In genomic region chr12:5499566-5500325, GRCh38 we compare ENCODE assay signal across 21 cellular contexts.
DNase-seq lines count a peak whose midpoint lies in the region; ATAC-seq and TF ChIP-seq lines count a peak whose summit lies in the region.
"Had no signal": no experiment of that assay in that cellular context is flagged by ENCODE, and none has a peak within 500 bp of the region (broad histone marks: within the 10 kb centered on the region; RNA-seq: fewer than 3 reads in every experiment).

No MANE protein-coding gene starts in this region.

- peak overlapping the region; percentile 97 for H2AK5ac ChIP-seq in IMR-90 (ENCODE audit: low read depth, low read length)

- peak overlapping the region; percentile 49 to 80 for H4K8ac ChIP-seq in IMR-90 (ENCODE audit: low read depth in 2 of 2, low read length in 2 of 2)

- H2AFZ ChIP-seq in IMR-90 (replicated peaks; ENCODE audit: low read length, poor library complexity) = no peak overlapping the region

- peak overlapping the region; percentile 65 for H2AK9ac ChIP-seq in IMR-90 (replicated peaks; ENCODE audit: low read depth, low read length, poor library complexity)

- H3K27me3 ChIP-seq in IMR-90 (ENCODE audit: control insufficient read depth, insufficient read depth, low read length) (no peaks in the 10 kb centered on the region), duodenal mucosa (ENCODE audit: control insufficient read depth in 1 of 2, insufficient read depth in 2 of 2, low read length in 2 of 2) (no peaks in the 10 kb centered on the region), SJCRH30 (no peaks in the 10 kb centered on the region), upper lobe of right lung (no peaks in the 10 kb centered on the region)
- H3K27me3 ChIP-seq: tibial nerve had no signal

- H3K79me1 ChIP-seq in IMR-90 (ENCODE audit: low read depth in 1 of 2, low read length in 2 of 2) = peaks cover 29 to 68% of the 10 kb centered on the region in 2 experiments

- TF ChIP-seq RAD21 in IMR-90 (IDR thresholded peaks at IDR 0.05; ENCODE audit: low read length) = no peak

- peak overlapping the region; percentile 66; the same call in 2 of the 3 replicates for H2BK15ac ChIP-seq in IMR-90 (ENCODE audit: low read depth, low read length)

- H4K91ac ChIP-seq in IMR-90 (ENCODE audit: insufficient read depth, low read depth, low read length) = peak overlapping the region; percentile 94

- in situ Hi-C loops in IMR-90 (cut with MboI; ENCODE audit: low sequenced_read_pairs) = no loop called here

- peaks cover 15% of the 10 kb centered on the region; the same call in 1 of the 2 replicates for H4K20me1 ChIP-seq in IMR-90 (ENCODE audit: insufficient read depth, low read length)

- peak overlapping the region; percentile 91 for H2BK20ac ChIP-seq in IMR-90 (ENCODE audit: low read depth, low read length)

- H3K9ac ChIP-seq in IMR-90 (ENCODE audit: low read depth, low read length) (no peak overlapping the region), duodenal mucosa (ENCODE audit: low read depth in 1 of 2, low read length in 2 of 2) (peak overlapping the region in 1 of 2 donors; percentile 14)
- H3K9ac ChIP-seq: SK-N-SH had no signal

- peak overlapping the region; percentile 93 for H3K23ac ChIP-seq in IMR-90 (ENCODE audit: low read depth, low read length)

- H3K9me3 ChIP-seq in IMR-90 (ENCODE audit: control insufficient read depth, insufficient read depth, low read length) = no peaks in the 10 kb centered on the region
- no peaks in the 10 kb centered on the region for H3K9me3 ChIP-seq in duodenal mucosa (ENCODE audit: control insufficient read depth in 1 of 2, low read length in 2 of 2)
- H3K9me3 ChIP-seq in SJCRH30 (replicated peaks) = no peaks in the 10 kb centered on the region
- no peaks in the 10 kb centered on the region for H3K9me3 ChIP-seq in upper lobe of right lung
- H3K9me3 ChIP-seq: SK-N-SH, tibial nerve had no signal

- H4K5ac ChIP-seq in IMR-90 (ENCODE audit: low read depth, low read length) = peak overlapping the region; percentile 54

- no TSS peak for BruUV-seq in IMR-90 (replicated peaks; lab: Mats Ljungman, UMichigan)

- H3K4me1 ChIP-seq in IMR-90 (ENCODE audit: control insufficient read depth, insufficient read depth, low read length) (peaks cover 39% of the 10 kb centered on the region), duodenal mucosa (ENCODE audit: control insufficient read depth in 1 of 2, insufficient read depth in 2 of 2, low read length in 2 of 2) (peaks cover 72 to 82% of the 10 kb centered on the region in 2 donors), SJCRH30 (peaks cover 9% of the 10 kb centered on the region; the same call in 1 of the 2 replicates), upper lobe of right lung (no peaks in the 10 kb centered on the region)

- no peak for TF ChIP-seq POLR2A in IMR-90 (IDR thresholded peaks at IDR 0.05; ENCODE audit: low read depth, low read length)

- H3K18ac ChIP-seq in IMR-90 (ENCODE audit: low read depth, low read length) = peak overlapping the region; percentile 95

- ATAC-seq in IMR-90 (ENCODE audit: low read depth) (peak; percentile 92), upper lobe of right lung (no peak)
- ATAC-seq: Panc1 had no signal

- dilution Hi-C loops in IMR-90 (cut with HindIII; ENCODE audit: low sequenced_read_pairs, unreplicated experiment) = no loop called here

- intact Hi-C loops in IMR-90 (cut with micrococcal nuclease) = loop anchor here (10.0 kb wide), 1 partner anchor 785 kb away; no protein-coding TSS in a partner anchor
- intact Hi-C loops in upper lobe of right lung (cut with DNase I) = no loop called here

- H3K36me3 ChIP-seq in IMR-90 (ENCODE audit: control insufficient read depth, insufficient read depth, low read length) (peaks cover 3% of the 10 kb centered on the region; the same call in 1 of the 2 replicates), duodenal mucosa (ENCODE audit: control insufficient read depth in 1 of 2, insufficient read depth in 2 of 2, low read length in 2 of 2) (no peaks in the 10 kb centered on the region), SJCRH30 (0 out of 2 replicates have a peak, but pooled peaks cover under 1% of the 10 kb centered on the region), upper lobe of right lung (no peaks in the 10 kb centered on the region)
- H3K36me3 ChIP-seq: tibial nerve had no signal

- H3K4ac ChIP-seq in IMR-90 (ENCODE audit: low read depth, low read length) = peak overlapping the region; percentile 94

- H2BK5ac ChIP-seq in IMR-90 (ENCODE audit: low read depth, low read length, poor library complexity, severe bottlenecking) = peak overlapping the region; percentile 97

- peak overlapping the region; percentile 8; the same call in 1 of the 2 replicates for H3K4me2 ChIP-seq in IMR-90 (ENCODE audit: low read depth, low read length)
- H3K4me2 ChIP-seq: SK-N-SH had no signal

- no peak overlapping the region for H3K4me3 ChIP-seq in AG10803 (ENCODE audit: low read length)
- H3K4me3 ChIP-seq in IMR-90 (ENCODE audit: insufficient read depth, low read depth, low read length) = no peak overlapping the region
- H3K4me3 ChIP-seq in duodenal mucosa (ENCODE audit: low read depth in 1 of 2, low read length in 2 of 2) = no peak overlapping the region
- H3K4me3 ChIP-seq in SJCRH30 = no peak overlapping the region
- no peak overlapping the region for H3K4me3 ChIP-seq in upper lobe of right lung
- H3K4me3 ChIP-seq: tibial nerve had no signal

- POLR2A ChIA-PET in IMR-90 (lab: Charles Lee; ENCODE audit: unreplicated experiment) = interaction anchor here (0.6 kb wide), 1 partner anchor 22 kb away, joined by 23 read pairs; no protein-coding TSS in a partner anchor

- H3K14ac ChIP-seq in IMR-90 (replicated peaks; ENCODE audit: low read depth, low read length) = peak overlapping the region; percentile 78

- TF ChIP-seq CTCF in AG10803 (conservative IDR thresholded peaks at IDR 0.05; ENCODE audit: low read length) (no peak), IMR-90 (conservative IDR thresholded peaks at IDR 0.05; ENCODE audit: low read depth, low read length) (no peak), upper lobe of right lung (IDR thresholded peaks at IDR 0.05) (no peak)

- CTCF ChIA-PET in IMR-90 (lab: Yijun Ruan, JAX) = interaction anchor here (0.5 to 1.3 kb wide), 2 partner anchors 8 to 149 kb away, joined by 3 read pairs; no protein-coding TSS in a partner anchor

- H2BK120ac ChIP-seq in IMR-90 (ENCODE audit: low read depth, low read length) = peak overlapping the region; percentile 93

- H3K27ac ChIP-seq in IMR-90 (ENCODE audit: insufficient read depth, low read length) = peak overlapping the region; percentile 95
- peak overlapping the region; percentile 53 for H3K27ac ChIP-seq in duodenal mucosa (ENCODE audit: low read depth, low read length)
- H3K27ac ChIP-seq in SJCRH30 = no peak overlapping the region
- no peak overlapping the region for H3K27ac ChIP-seq in upper lobe of right lung

- peaks cover 42% of the 10 kb centered on the region for H3K9me1 ChIP-seq in IMR-90 (ENCODE audit: insufficient read depth, low read length)

- WGBS in IMR-90 (ENCODE audit: extremely low coverage in 2 of 2, insufficient read length in 1 of 2), 2 experiments = 13% methylated on average over 2 of the region's 9 CpGs; no CpG with 5 or more reads in 1 of the 2 experiments

- H3K56ac ChIP-seq in IMR-90 (ENCODE audit: extremely low read depth, insufficient read depth, low read length) = peak overlapping the region; percentile 55; the same call in 1 of the 2 replicates

- peak; percentile 98 for DNase-seq in AG10803 (ENCODE audit: low read depth)
- peak; percentile 97 for DNase-seq in IMR-90
- DNase-seq in non-pigmented ciliary epithelial cell (ENCODE audit: low read depth) = peak; percentile 30
- no peak for DNase-seq in activated CD4-positive, alpha-beta T cell treated with anti-CD3 and anti-CD28 coated beads, Interleukin-2, amount 50 U/mL, for 1 hour
- no peak for DNase-seq in SJCRH30
- no peak for DNase-seq in upper lobe of right lung
- DNase-seq in NK-92 (lab: John Stamatoyannopoulos, UW; ENCODE audit: unreplicated experiment) = no peak
- DNase-seq: activated CD4-positive, CD25-positive, alpha-beta regulatory T cell treated with anti-CD3 and anti-CD28 coated beads, Interleukin-2, amount 50 U/mL, for 72 hours; activated naive CD8-positive, alpha-beta T cell treated with anti-CD3 and anti-CD28 coated beads, Interleukin-2, amount 10 ng/mL, durations not matched to agents 7 days and 5 days; caudate nucleus; effector memory CD4-positive, alpha-beta T cell; Karpas-422; kidney; NCI-H1436; NCI-H82; SK-N-SH; stimulated activated naive CD4-positive, alpha-beta T cell; T-helper 9 cell had no signal

TF ChIP-seq in IMR-90, 13 proteins besides CTCF, POLR2A, EP300 and RAD21:
- peak; percentile 70 for TF ChIP-seq RCOR1 (IDR thresholded peaks at IDR 0.05; ENCODE audit: insufficient replicate concordance, low read length)
- TF ChIP-seq SMC3 (IDR thresholded peaks at IDR 0.05; ENCODE audit: low read depth, low read length) = 0 out of 2 replicates have a peak, but pooled peaks have one; percentile 11
- TF ChIP-seq FOS (IDR thresholded peaks at IDR 0.05; ENCODE audit: low read depth, low read length) = peak; percentile 69
- no peak for TF ChIP-seq CHD1 (IDR thresholded peaks at IDR 0.05; ENCODE audit: low read depth, low read length)
- TF ChIP-seq, protein P1, sequence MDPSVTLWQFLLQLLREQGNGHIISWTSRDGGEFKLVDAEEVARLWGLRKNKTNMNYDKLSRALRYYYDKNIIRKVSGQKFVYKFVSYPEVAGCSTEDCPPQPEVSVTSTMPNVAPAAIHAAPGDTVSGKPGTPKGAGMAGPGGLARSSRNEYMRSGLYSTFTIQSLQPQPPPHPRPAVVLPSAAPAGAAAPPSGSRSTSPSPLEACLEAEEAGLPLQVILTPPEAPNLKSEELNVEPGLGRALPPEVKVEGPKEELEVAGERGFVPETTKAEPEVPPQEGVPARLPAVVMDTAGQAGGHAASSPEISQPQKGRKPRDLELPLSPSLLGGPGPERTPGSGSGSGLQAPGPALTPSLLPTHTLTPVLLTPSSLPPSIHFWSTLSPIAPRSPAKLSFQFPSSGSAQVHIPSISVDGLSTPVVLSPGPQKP (IDR thresholded peaks at IDR 0.05; ENCODE audit: borderline replicate concordance, low read depth, low read length) = no peak
- TF ChIP-seq BHLHE40 (IDR thresholded peaks at IDR 0.05; ENCODE audit: low read depth, low read length) = peak; percentile 80; the same call in 1 of the 2 replicates
- TF ChIP-seq CEBPB (IDR thresholded peaks at IDR 0.05; ENCODE audit: low read depth, low read length) = peak; percentile 50; the same call in 1 of the 2 replicates
- TF ChIP-seq NFE2L2 (IDR thresholded peaks at IDR 0.05; ENCODE audit: low read depth, low read length) = no peak
- peak; percentile 55; the same call in 1 of the 2 replicates for TF ChIP-seq MXI1 (IDR thresholded peaks at IDR 0.05; ENCODE audit: borderline replicate concordance, low read depth, low read length)

Comparison
In these comparisons a context has a peak if more than half of its experiments do, and no peak if none do; other contexts are left out.
1. DNase-seq: peak in AG10803 (single experiment), IMR-90 (single experiment) and non-pigmented ciliary epithelial cell (single experiment); none in activated CD4-positive, alpha-beta T cell treated with anti-CD3 and anti-CD28 coated beads, Interleukin-2, amount 50 U/mL, for 1 hour (single experiment), SJCRH30 (0 of 2), upper lobe of right lung (single experiment) and NK-92 (single experiment).
2. H3K27ac ChIP-seq: peak in IMR-90 (single experiment) and duodenal mucosa (single experiment); none in SJCRH30 (single experiment) and upper lobe of right lung (single experiment).